Comparison of ENCODE assay signal across 12 cellular contexts in genomic region chr1:33300673-33301072, GRCh38. TPM values are rescaled to one million over a fixed set of nuclear protein-coding genes. Genes with fewer than 3 reads are reported as not detected.
A peak's percentile ranks its signal among the peaks of the same experiment; 100 is the strongest.
DNase-seq lines count a peak whose midpoint lies in the region; ATAC-seq and TF ChIP-seq lines count a peak whose summit lies in the region.
"Had no signal": no experiment of that assay in that cellular context is flagged by ENCODE, and none has a peak within 500 bp of the region (broad histone marks: within the 10 kb centered on the region; RNA-seq: fewer than 3 reads in every experiment).

No MANE protein-coding gene starts in this region.

- DNase-seq in GM03348 (ENCODE audit: low spot score) (peak; percentile 80), adrenal gland (peak in 6 of 7 donors; percentile 54 to 84 (median 64)), left ventricle myocardium inferior (peak; percentile 44), skeletal muscle cell (ENCODE audit: low read depth) (peak; percentile 73), retina (no peak), HuH-7 (ENCODE audit: low spot score) (no peak), GM10248 (ENCODE audit: extremely low spot score) (no peak)
- DNase-seq: DND-41, NCI-H82 had no signal

- CTCF ChIA-PET in GM10248 (lab: Yijun Ruan, JAX) = no interaction called here

- H3K36me3 ChIP-seq in adrenal gland (replicated peaks in 1 of 2) = peaks cover 0 to 17% of the 10 kb centered on the region in 2 donors
- peaks cover 30% of the 10 kb centered on the region for H3K36me3 ChIP-seq in left ventricle myocardium inferior

- peak overlapping the region in 2 of 5 donors; percentile 71 to 73 for H3K27ac ChIP-seq in adrenal gland
- H3K27ac ChIP-seq in left ventricle myocardium inferior (replicated peaks) = peak overlapping the region; percentile 54

- H3K4me1 ChIP-seq in adrenal gland (replicated peaks in 1 of 2) = peaks cover 0 to 17% of the 10 kb centered on the region in 2 donors
- H3K4me1 ChIP-seq in left ventricle myocardium inferior = peaks cover 29% of the 10 kb centered on the region

- H3K4me3 ChIP-seq in adrenal gland = no peak overlapping the region
- no peak overlapping the region for H3K4me3 ChIP-seq in left ventricle myocardium inferior
- no peak overlapping the region for H3K4me3 ChIP-seq in skeletal muscle cell (ENCODE audit: low read depth, low read length)

- H3K9me3 ChIP-seq in adrenal gland (replicated peaks in 1 of 3) (no peaks in the 10 kb centered on the region), left ventricle myocardium inferior (replicated peaks) (no peaks in the 10 kb centered on the region)

- intact Hi-C loops in adrenal gland (cut with DNase I) = no loop called here
- intact Hi-C loops in left ventricle myocardium inferior (cut with micrococcal nuclease) = no loop called here

- TF ChIP-seq POLR2A in adrenal gland (IDR thresholded peaks at IDR 0.05) = no peak

- no peak for ATAC-seq in GM21526 (IDR thresholded peaks at IDR 0.05; ENCODE audit: low FRiP score, unreplicated experiment)

- WGBS in adrenal gland, 4 donors = 75 to 83% (median 78%) methylated on average over 5 of the region's 5 CpGs

- POLR2A ChIA-PET in GM10248 (lab: Yijun Ruan, JAX) = interaction anchor here (0.6 kb wide), 1 partner anchor 477 kb away, joined by 4 read pairs; no protein-coding TSS in a partner anchor

- TF ChIP-seq CTCF in adrenal gland (IDR thresholded peaks at IDR 0.05) (no peak), left ventricle myocardium inferior (IDR thresholded peaks at IDR 0.05; ENCODE audit: borderline replicate concordance) (no peak), GM10248 (IDR thresholded peaks at IDR 0.05; ENCODE audit: control extremely low read depth, extremely low read depth, low read depth, missing control alignments) (no peak)

- H3K27me3 ChIP-seq in adrenal gland (no peaks in the 10 kb centered on the region), left ventricle myocardium inferior (ENCODE audit: low read depth) (no peaks in the 10 kb centered on the region)

RNA-seq across cellular contexts. Expression of gene A3GALT2, which starts 20.2 kb away (rescaled TPM):
- total RNA-seq in adrenal gland = under 1 TPM in 1 of 8 donors, not detected in 7; 0.49 TPM
- polyA plus RNA-seq in adrenal gland = under 1 TPM in 1 of 3 donors, not detected in 2; 0.17 TPM
- total RNA-seq in left ventricle myocardium inferior = not detected
- total RNA-seq: activated CD8-positive, alpha-beta memory T cell treated with anti-CD3 and anti-CD28 coated beads for 36 hours; mononuclear cell had no signal

RNA-seq across cellular contexts. Expression of gene ZNF362, which starts 44.4 kb away (rescaled TPM):
- total RNA-seq in adrenal gland (10 to 100 TPM; 16.4 to 36.7 (median 25.6) TPM), left ventricle myocardium inferior (32.4 TPM)
- 10 to 100 TPM in 2 of 3 donors, 1 to 10 TPM in 1; 7.8 to 37.3 (median 23.9) TPM for polyA plus RNA-seq in adrenal gland

Comparison
In these comparisons a context has a peak if more than half of its experiments do, and no peak if none do; other contexts are left out.
1. DNase-seq: peak in GM03348 (single experiment), adrenal gland (6 of 7), left ventricle myocardium inferior (single experiment) and skeletal muscle cell (single experiment); none in retina (single experiment), HuH-7 (single experiment) and GM10248 (single experiment).